ENCODE assay signal across 20 cellular contexts in genomic region chr7:121587454-121587853, GRCh38.
A peak's percentile ranks its signal among the peaks of the same experiment; 100 is the strongest.
DNase-seq lines count a peak whose midpoint lies in the region; ATAC-seq and TF ChIP-seq lines count a peak whose summit lies in the region.
"Had no signal": no experiment of that assay in that cellular context is flagged by ENCODE, and none has a peak within 500 bp of the region (broad histone marks: within the 10 kb centered on the region; RNA-seq: fewer than 3 reads in every experiment).

No MANE protein-coding gene starts in this region.

- H2BK12ac ChIP-seq in neuronal stem cell (ENCODE audit: low read length) (no peak overlapping the region), mesenchymal stem cell (ENCODE audit: low read length in 2 of 2) (no peak overlapping the region)

- TF ChIP-seq CTCF in GM23338 (conservative IDR thresholded peaks at IDR 0.05; ENCODE audit: low read depth in 2 of 2) (no peak), brain (conservative IDR thresholded peaks at IDR 0.05) (no peak), endodermal cell (conservative IDR thresholded peaks at IDR 0.05) (no peak), vagina (IDR thresholded peaks at IDR 0.05) (no peak)

- no peaks in the 10 kb centered on the region for H3K9me2 ChIP-seq in GM23338 (ENCODE audit: insufficient read depth)

- H2AK5ac ChIP-seq in neuronal stem cell (ENCODE audit: low read depth, low read length) = no peak overlapping the region
- no peak overlapping the region for H2AK5ac ChIP-seq in mesenchymal stem cell (ENCODE audit: low read length, severe bottlenecking)

- H3K27ac ChIP-seq in GM23338 (ENCODE audit: low read depth) (no peak overlapping the region), endodermal cell (ENCODE audit: low read depth, low read length) (no peak overlapping the region), neuronal stem cell (replicated peaks; ENCODE audit: low read length) (no peak overlapping the region), mesenchymal stem cell (ENCODE audit: low read length, poor library complexity, severe bottlenecking) (no peak overlapping the region), vagina (no peak overlapping the region)
- H3K27ac ChIP-seq: 22Rv1; A549; BLaER1 treated with 17β-estradiol and CSF1 and Interleukin-3, amounts not matched to agents 10 nM and 100 nM; C4-2B had no signal

- no peak overlapping the region for H3K4me3 ChIP-seq in GM23338
- no peak overlapping the region for H3K4me3 ChIP-seq in endodermal cell (ENCODE audit: low read length)
- H3K4me3 ChIP-seq in neuronal stem cell (ENCODE audit: low read length in 2 of 2) = no peak overlapping the region
- no peak overlapping the region for H3K4me3 ChIP-seq in mesenchymal stem cell (ENCODE audit: insufficient read depth in 1 of 2, low read depth in 1 of 2, low read length in 2 of 2)
- H3K4me3 ChIP-seq in vagina = no peak overlapping the region
- H3K4me3 ChIP-seq: A549; BLaER1 treated with 17β-estradiol and CSF1 and Interleukin-3, amounts not matched to agents 10 nM and 100 nM had no signal

- H2BK120ac ChIP-seq in neuronal stem cell (ENCODE audit: low read depth, low read length) (no peak overlapping the region), mesenchymal stem cell (ENCODE audit: low read depth, low read length) (no peak overlapping the region)

- no peaks in the 10 kb centered on the region for H3K79me2 ChIP-seq in GM23338 (replicated peaks; ENCODE audit: insufficient read depth)

- H3K4me1 ChIP-seq in GM23338 (ENCODE audit: insufficient read depth) (no peaks in the 10 kb centered on the region), endodermal cell (ENCODE audit: control insufficient read depth, insufficient read depth, low read length) (peaks cover 3% of the 10 kb centered on the region), neuronal stem cell (ENCODE audit: control insufficient read depth in 2 of 2, insufficient read depth in 1 of 2, low read depth in 1 of 2, low read length in 2 of 2) (peaks cover 0 to 2% of the 10 kb centered on the region in 2 donors), mesenchymal stem cell (ENCODE audit: control insufficient read depth, insufficient read depth, low read depth, low read length) (no peaks in the 10 kb centered on the region), vagina (no peaks in the 10 kb centered on the region)
- H3K4me1 ChIP-seq: A549; BLaER1 treated with 17β-estradiol and CSF1 and Interleukin-3, amounts not matched to agents 10 nM and 100 nM; Caco-2 had no signal

- H4K8ac ChIP-seq in neuronal stem cell (ENCODE audit: low read depth, low read length) (no peak overlapping the region), mesenchymal stem cell (ENCODE audit: low read length) (no peak overlapping the region)

- H3K79me1 ChIP-seq in neuronal stem cell (ENCODE audit: low read depth, low read length) = no peaks in the 10 kb centered on the region
- no peaks in the 10 kb centered on the region for H3K79me1 ChIP-seq in mesenchymal stem cell (replicated peaks; ENCODE audit: low read length, poor library complexity, severe bottlenecking)

- H3K18ac ChIP-seq in neuronal stem cell (ENCODE audit: low read length) (no peak overlapping the region), mesenchymal stem cell (ENCODE audit: low read depth in 1 of 2, low read length in 2 of 2) (no peak overlapping the region)

- H2BK15ac ChIP-seq in neuronal stem cell (ENCODE audit: low read length) (no peak overlapping the region), mesenchymal stem cell (ENCODE audit: low read depth, poor library complexity, severe bottlenecking) (no peak overlapping the region)

- H3K27me3 Mint-ChIP-seq in GM23338 (ENCODE audit: insufficient read depth, low read depth, poor library complexity) (no peaks in the 10 kb centered on the region), brain (no peaks in the 10 kb centered on the region), endodermal cell (ENCODE audit: insufficient read depth) (no peaks in the 10 kb centered on the region)

- DNase-seq in GM23338 (ENCODE audit: low spot score) (no peak), endodermal cell (peak; percentile 44), neuronal stem cell (ENCODE audit: low spot score) (no peak), SIG-M5 treated with dmso at 0.1 percent for 504 hours (lab: John Stamatoyannopoulos, UW; ENCODE audit: unreplicated experiment) (no peak), mesenchymal stem cell (no peak), vagina (ENCODE audit: extremely low spot score in 2 of 2) (no peak)
- no peak for DNase-seq in activated naive CD4-positive, alpha-beta T cell treated with Interleukin-2 at 50 U/mL for 16 hours
- DNase-seq: AML-193; Caco-2; Calu3; CD4-positive, alpha-beta T cell; CD8-positive, alpha-beta T cell; DMS79 treated with DMSO at 0.1 percent for 48 hours; GF-D8 had no signal

- H3K9ac ChIP-seq in endodermal cell (ENCODE audit: extremely low read depth, low read length, poor library complexity, severe bottlenecking) = no peak overlapping the region
- no peak overlapping the region for H3K9ac ChIP-seq in neuronal stem cell (ENCODE audit: low read depth, low read length, poor library complexity)
- H3K9ac ChIP-seq in mesenchymal stem cell (ENCODE audit: low read length) = no peak overlapping the region
- H3K9ac ChIP-seq: BLaER1 treated with 17β-estradiol and CSF1 and Interleukin-3, amounts not matched to agents 10 nM and 100 nM had no signal

- H3K23ac ChIP-seq in neuronal stem cell (ENCODE audit: low read depth, low read length, poor library complexity) (no peak overlapping the region), mesenchymal stem cell (ENCODE audit: low read length in 2 of 2) (no peak overlapping the region)

- H4K91ac ChIP-seq in neuronal stem cell (ENCODE audit: low read depth, low read length, poor library complexity) (no peak overlapping the region), mesenchymal stem cell (ENCODE audit: low read length) (no peak overlapping the region)

- no peaks in the 10 kb centered on the region for H3F3A ChIP-seq in GM23338 (replicated peaks; ENCODE audit: low read depth)

- TF ChIP-seq POLR2A in vagina (IDR thresholded peaks at IDR 0.05) = no peak

- H2AFZ ChIP-seq in GM23338 = peak overlapping the region; percentile 53; the same call in 1 of the 2 replicates
- H2AFZ ChIP-seq in neuronal stem cell (ENCODE audit: low read length) = peak overlapping the region; percentile 80
- no peak overlapping the region for H2AFZ ChIP-seq in mesenchymal stem cell (ENCODE audit: low read depth, low read length)

- H3K36me3 ChIP-seq in GM23338 (ENCODE audit: insufficient read depth) (no peaks in the 10 kb centered on the region; the same call in 1 of the 2 replicates), endodermal cell (ENCODE audit: control insufficient read depth, insufficient read depth, low read length) (no peaks in the 10 kb centered on the region), neuronal stem cell (replicated peaks in 1 of 2; ENCODE audit: control insufficient read depth in 2 of 2, insufficient read depth in 2 of 2, low read length in 2 of 2) (no peaks in the 10 kb centered on the region), mesenchymal stem cell (ENCODE audit: control insufficient read depth in 1 of 2, insufficient read depth in 2 of 2, low read depth in 1 of 2, low read length in 2 of 2) (no peaks in the 10 kb centered on the region), vagina (no peaks in the 10 kb centered on the region)
- H3K36me3 ChIP-seq: BLaER1 treated with 17β-estradiol and CSF1 and Interleukin-3, amounts not matched to agents 10 nM and 100 nM had no signal

- H3K14ac ChIP-seq in neuronal stem cell (ENCODE audit: low read length) (no peak overlapping the region), mesenchymal stem cell (ENCODE audit: low read length in 2 of 2) (no peak overlapping the region)

- H3K27ac Mint-ChIP-seq in GM23338 (0 out of 2 replicates have a peak overlapping the region, but pooled peaks have one; percentile 29), brain (peak overlapping the region in 4 of 5 experiments; percentile 10 to 82 (median 43)), endodermal cell (no peak overlapping the region)
- H3K27ac Mint-ChIP-seq: B cell; CD4-positive, alpha-beta T cell; CD8-positive, alpha-beta T cell had no signal

- H3K4me2 ChIP-seq in GM23338 (no peak overlapping the region), neuronal stem cell (ENCODE audit: insufficient read depth, low read length, poor library complexity, severe bottlenecking) (no peak overlapping the region), mesenchymal stem cell (ENCODE audit: low read length, poor library complexity, severe bottlenecking) (no peak overlapping the region)
- H3K4me2 ChIP-seq: A549; BLaER1 treated with 17β-estradiol and CSF1 and Interleukin-3, amounts not matched to agents 10 nM and 100 nM had no signal

- peak; percentile 67 for ATAC-seq in GM23338
- ATAC-seq: A549; CD8-positive, alpha-beta T cell had no signal

- H4K20me1 ChIP-seq in GM23338 (replicated peaks; ENCODE audit: insufficient read depth) = no peaks in the 10 kb centered on the region
- H4K20me1 ChIP-seq: BLaER1 treated with 17β-estradiol and CSF1 and Interleukin-3, amounts not matched to agents 10 nM and 100 nM had no signal

- H3K4me1 Mint-ChIP-seq in GM23338 = peaks cover 5% of the 10 kb centered on the region; the same call in 2 of the 3 replicates
- H3K4me1 Mint-ChIP-seq in brain = peaks cover 3% of the 10 kb centered on the region
- H3K4me1 Mint-ChIP-seq in endodermal cell = peaks cover 7% of the 10 kb centered on the region
- H3K4me1 Mint-ChIP-seq: B cell had no signal

- WGBS in endodermal cell (ENCODE audit: insufficient coverage in 1 of 2, insufficient read length in 1 of 2), 2 experiments = 83 to 86% methylated on average over 1 to 5 of the region's 5 CpGs
- no CpG with 5 or more reads among the region's 5 CpGs for WGBS in neuronal stem cell (ENCODE audit: extremely low coverage in 2 of 2, insufficient read length in 2 of 2, insufficient replicate concordance in 1 of 2), 2 donors
- 94% methylated on average over 5 of the region's 5 CpGs for WGBS in mesenchymal stem cell

- peaks cover 6% of the 10 kb centered on the region for H3K9me3 ChIP-seq in endodermal cell (ENCODE audit: control insufficient read depth, low read length)
- H3K9me3 ChIP-seq in neuronal stem cell (replicated peaks in 1 of 2; ENCODE audit: control insufficient read depth in 2 of 2, insufficient read depth in 1 of 2, low read depth in 1 of 2, low read length in 2 of 2) = peaks cover 0 to 3% of the 10 kb centered on the region in 2 donors
- no peaks in the 10 kb centered on the region for H3K9me3 ChIP-seq in mesenchymal stem cell (ENCODE audit: control insufficient read depth, low read length)
- H3K9me3 ChIP-seq in vagina = no peaks in the 10 kb centered on the region
- H3K9me3 ChIP-seq: A549, Caco-2 had no signal

- intact Hi-C loops in vagina (cut with DNase I) = no loop called here

- H3K36me3 Mint-ChIP-seq in GM23338 (ENCODE audit: low read depth) = peaks cover 5% of the 10 kb centered on the region; the same call in 2 of the 3 replicates
- H3K36me3 Mint-ChIP-seq in brain = peaks cover 5% of the 10 kb centered on the region
- no peaks in the 10 kb centered on the region for H3K36me3 Mint-ChIP-seq in endodermal cell (ENCODE audit: low read depth)
- H3K36me3 Mint-ChIP-seq: CD8-positive, alpha-beta T cell had no signal

- H3K4me3 Mint-ChIP-seq in GM23338 (no peak overlapping the region), brain (peak overlapping the region in 1 of 5 experiments; percentile 5), endodermal cell (no peak overlapping the region)
- H3K4me3 Mint-ChIP-seq: B cell; CD4-positive, alpha-beta T cell; CD8-positive, alpha-beta T cell had no signal

- H3K9me3 Mint-ChIP-seq in GM23338 (peaks cover 5% of the 10 kb centered on the region; the same call in 1 of the 3 replicates), brain (peaks cover 3 to 7% (median 6%) of the 10 kb centered on the region in 5 experiments), endodermal cell (peaks cover 6% of the 10 kb centered on the region)
- H3K9me3 Mint-ChIP-seq: CD4-positive, alpha-beta T cell had no signal

- no peak overlapping the region for H2BK5ac ChIP-seq in neuronal stem cell (ENCODE audit: low read length)
- no peak overlapping the region for H2BK5ac ChIP-seq in mesenchymal stem cell (ENCODE audit: low read depth, low read length, poor library complexity, severe bottlenecking)

- H3K4ac ChIP-seq in neuronal stem cell (ENCODE audit: low read length) (no peak overlapping the region), mesenchymal stem cell (ENCODE audit: low read depth in 1 of 2, low read length in 2 of 2) (no peak overlapping the region)

- no peaks in the 10 kb centered on the region for H3K27me3 ChIP-seq in GM23338 (ENCODE audit: insufficient read depth)
- H3K27me3 ChIP-seq in endodermal cell (ENCODE audit: control insufficient read depth, insufficient read depth, low read length, poor library complexity, severe bottlenecking) = no peaks in the 10 kb centered on the region
- no peaks in the 10 kb centered on the region for H3K27me3 ChIP-seq in neuronal stem cell (ENCODE audit: control insufficient read depth in 3 of 3, insufficient read depth in 3 of 3, low read depth in 1 of 3, low read length in 3 of 3)
- peaks cover 0 to 5% of the 10 kb centered on the region in 2 experiments for H3K27me3 ChIP-seq in mesenchymal stem cell (ENCODE audit: control insufficient read depth in 1 of 2, insufficient read depth in 1 of 2, low read length in 2 of 2)
- no peaks in the 10 kb centered on the region for H3K27me3 ChIP-seq in vagina
- H3K27me3 ChIP-seq: BLaER1 treated with 17β-estradiol and CSF1 and Interleukin-3, amounts not matched to agents 10 nM and 100 nM had no signal
